In the genomic region with DNA sequence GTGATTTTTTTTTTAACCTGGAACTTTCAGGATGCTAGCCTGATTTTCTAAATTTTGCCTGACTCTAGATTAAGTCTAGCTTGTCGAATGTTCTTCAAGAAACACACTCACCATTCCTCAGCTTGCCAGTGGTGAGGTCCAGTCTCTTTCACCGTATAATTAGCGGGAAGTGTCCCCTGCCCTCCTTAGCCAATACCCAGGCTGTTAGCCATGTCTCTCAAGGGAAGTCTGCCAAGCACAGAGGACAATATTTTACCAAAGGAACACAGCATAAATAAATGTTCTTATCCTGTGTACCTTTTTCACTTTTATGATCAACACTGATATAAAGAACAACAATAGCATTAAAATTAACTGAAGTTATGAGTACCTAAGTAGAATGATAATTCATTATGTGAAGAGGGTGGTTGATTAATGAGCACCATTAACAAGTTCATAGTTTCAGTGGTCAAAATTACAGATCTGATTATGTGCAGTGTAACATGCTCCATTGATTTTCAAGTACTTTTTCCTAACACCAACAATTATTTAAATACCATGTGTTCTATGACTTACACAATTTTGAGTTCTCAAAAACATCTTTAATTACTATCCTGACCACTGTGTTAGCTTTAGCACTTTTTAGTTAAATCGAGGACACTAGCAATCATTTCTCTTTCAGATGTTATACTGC, we compare ENCODE assay signal across 20 cellular contexts.
"Had no signal": no experiment of that assay in that cellular context is flagged by ENCODE, and none has a peak within 500 bp of the region (broad histone marks: within the 10 kb centered on the region; RNA-seq: fewer than 3 reads in every experiment).

No MANE protein-coding gene starts in this region.

- H3K27ac ChIP-seq: coronary artery, pancreas, right lobe of liver, suprapubic skin, tibial artery, upper lobe of left lung, vagina had no signal

- DNase-seq: effector CD4-positive, alpha-beta T cell; foreskin melanocyte; glutamatergic neuron; immature natural killer cell; kidney; left cardiac atrium; occipital lobe; pancreas; retina; right lobe of liver; stimulated activated CD4-positive, alpha-beta T cell treated with anti-CD3 and anti-CD28 coated beads, Interleukin-4, amount 100 ng/mL, for 1 hour; stimulated activated CD8-positive, alpha-beta memory T cell treated with anti-CD3 and anti-CD28 coated beads, Interleukin-4, amount 100 ng/mL, for 48 hours; stimulated activated naive CD8-positive, alpha-beta T cell treated with anti-CD3 and anti-CD28 coated beads, Interleukin-15, Interleukin-2, amounts not matched to agents 100 U/mL and 50 U/mL, for 24 hours; tibial artery had no signal

- ATAC-seq: natural killer cell treated with Interleukin-12 subunit alpha and Interleukin-12 subunit beta and Interleukin-15 and Interleukin-18, amount 100 ng/mL, for 72 hours; pancreas; stimulated activated effector memory CD8-positive, alpha-beta T cell treated with anti-CD3 and anti-CD28 coated beads, Interleukin-12 subunit alpha, Interleukin-12 subunit beta, amount 100 ng/mL, for 72 hours; stimulated activated naive CD8-positive, alpha-beta T cell treated with anti-CD3 and anti-CD28 coated beads, Interleukin-15, Interleukin-2, amounts not matched to agents 100 U/mL and 50 U/mL, for 24 hours had no signal

- H3K9me3 ChIP-seq: pancreas, right lobe of liver, suprapubic skin, tibial artery, upper lobe of left lung, vagina had no signal

- FAIRE-seq: kidney, pancreas had no signal

- H3K4me3 ChIP-seq: coronary artery, pancreas, right lobe of liver, suprapubic skin, tibial artery, upper lobe of left lung, vagina had no signal

- H3K27me3 ChIP-seq: pancreas, right lobe of liver, suprapubic skin, tibial artery, upper lobe of left lung, vagina had no signal

- H3K4me1 ChIP-seq: pancreas, right lobe of liver, suprapubic skin, tibial artery, vagina had no signal

- H3K36me3 ChIP-seq: pancreas, right lobe of liver, suprapubic skin, tibial artery, upper lobe of left lung, vagina had no signal
